Comparison of ENCODE assay signal across 27 cellular contexts in genomic region chr6:127160484-127160883, GRCh38. TPM values are rescaled to one million over a fixed set of nuclear protein-coding genes. Genes with fewer than 3 reads are reported as not detected.
"Had no signal": no experiment of that assay in that cellular context is flagged by ENCODE, and none has a peak within 500 bp of the region (broad histone marks: within the 10 kb centered on the region; RNA-seq: fewer than 3 reads in every experiment).

No MANE protein-coding gene starts in this region.

- H3K4me1 ChIP-seq: SJCRH30 had no signal

- H3K9ac ChIP-seq: KMS-11 had no signal

- ATAC-seq: Panc1, PC-3, SK-N-SH treated with all-trans-retinoic acid at 6 μM for 48 hours had no signal

- H3K27ac ChIP-seq: KMS-11, RWPE1, SJCRH30 had no signal

- DNase-seq: IMR-90, MV-4-11, NCI-H1092, NCI-H1105 treated with DMSO at 0.1 percent for 48 hours, NCI-H1417 treated with DMSO at 0.1 percent for 48 hours, NCI-H187, NCI-H2029, NCI-H2081 treated with DMSO at 0.1 percent for 48 hours, NCI-H2171, NCI-H226, NCI-H446, NCI-H510A, NCI-H524 treated with DMSO at 0.1 percent for 48 hours, NCI-H69, NCI-H774, PC-3, SHP77 treated with DMSO at 0.1 percent for 48 hours, SJCRH30 had no signal

- H3K27me3 ChIP-seq: SJCRH30 had no signal

- H3K36me3 ChIP-seq: SJCRH30 had no signal

- H3K4me3 ChIP-seq: SJCRH30 had no signal

- H3K9me3 ChIP-seq: SJCRH30 had no signal

- H3K4me2 ChIP-seq: KMS-11 had no signal

RNA-seq across cellular contexts. Expression of gene RSPO3, which starts 42.0 kb away (rescaled TPM):
- total RNA-seq: HT-29; IMR-90; LHCN-M2; MCF 10A; OCI-LY7; PC-3; SJCRH30; T-helper 1 cell treated with Interleukin-12 subunit alpha and Interleukin-12 subunit beta and Interleukin-4 antibody, amounts not matched to agents 30 ng/mL and 1 ng/mL, for 36 hours had no signal
- polyA plus RNA-seq: IMR-90 had no signal
